1 cellular context compared by ENCODE assay signal in genomic region chr11:76703707-76704106, GRCh38.
TF ChIP-seq lines count a peak whose summit lies in the region.

No MANE protein-coding gene starts in this region.

TF ChIP-seq in GM23338, 12 proteins besides CTCF, POLR2A, EP300 and RAD21:
- TF ChIP-seq REST (IDR thresholded peaks at IDR 0.05; ENCODE audit: unreplicated experiment) = no peak
- TF ChIP-seq ZNF462 (CRISPR knock-in tag; IDR thresholded peaks at IDR 0.05) = no peak
- TF ChIP-seq JUNB (IDR thresholded peaks at IDR 0.05; ENCODE audit: unreplicated experiment) = no peak
- TF ChIP-seq ZNF331 (CRISPR knock-in tag; IDR thresholded peaks at IDR 0.05; ENCODE audit: low read depth) = no peak
- no peak for TF ChIP-seq ETS1 (IDR thresholded peaks at IDR 0.05)
- TF ChIP-seq ZNF114 (CRISPR knock-in tag; IDR thresholded peaks at IDR 0.05) = no peak
- no peak for TF ChIP-seq EZH2phosphoT487 (IDR thresholded peaks at IDR 0.05; ENCODE audit: unreplicated experiment)
- no peak for TF ChIP-seq STAT1 (IDR thresholded peaks at IDR 0.05; ENCODE audit: unreplicated experiment)
- no peak for TF ChIP-seq POLR2AphosphoS5 (IDR thresholded peaks at IDR 0.05; ENCODE audit: low read depth)
- no peak for TF ChIP-seq NANOG (IDR thresholded peaks at IDR 0.05; ENCODE audit: borderline replicate concordance)
- no peak for TF ChIP-seq CREB1 (CRISPR knock-in tag; IDR thresholded peaks at IDR 0.05; ENCODE audit: low read depth)
- TF ChIP-seq EZH2 (IDR thresholded peaks at IDR 0.05; ENCODE audit: low read depth, unreplicated experiment) = no peak
TF ChIP-seq in GM23338: peak in this region for 0.
